In genomic region chr12:5554711-5555110, GRCh38 we compare ENCODE assay signal across 21 cellular contexts.
DNase-seq lines count a peak whose midpoint lies in the region; ATAC-seq and TF ChIP-seq lines count a peak whose summit lies in the region.
"Had no signal": no experiment of that assay in that cellular context is flagged by ENCODE, and none has a peak within 500 bp of the region (broad histone marks: within the 10 kb centered on the region; RNA-seq: fewer than 3 reads in every experiment).

No MANE protein-coding gene starts in this region.

- H3K36me3 Mint-ChIP-seq in osteocyte (ENCODE audit: unreplicated experiment) = no peaks in the 10 kb centered on the region
- H3K36me3 Mint-ChIP-seq: activated naive CD8-positive, alpha-beta T cell treated with anti-CD3 and anti-CD28 coated beads for 36 hours; natural killer cell had no signal

- no peaks in the 10 kb centered on the region for H3K36me3 ChIP-seq in upper lobe of left lung
- H3K36me3 ChIP-seq: gastroesophageal sphincter, MG63, vagina had no signal

- TF ChIP-seq POLR2A in upper lobe of left lung (IDR thresholded peaks at IDR 0.05) = no peak

- DNase-seq in AG20443 (ENCODE audit: low spot score) (peak; percentile 78), HT1080 (ENCODE audit: low read depth) (peak; percentile 48), dedifferentiated amniotic fluid mesenchymal stem cell (ENCODE audit: extremely low spot score) (peak; percentile 57), osteocyte (ENCODE audit: extremely low spot score, unreplicated experiment) (no peak), C1 segment of cervical spinal cord (lab: John Stamatoyannopoulos, UW) (no peak), SW 1271 (lab: John Stamatoyannopoulos, UW) (no peak), upper lobe of left lung (no peak), foreskin melanocyte (no peak)
- DNase-seq: activated CD4-positive, alpha-beta T cell treated with anti-CD3 and anti-CD28 coated beads, Interleukin-2, amount 10 ng/mL, durations not matched to agents 24 days and 14 days; activated naive CD8-positive, alpha-beta T cell treated with anti-CD3 and anti-CD28 coated beads for 36 hours; DMS79; MG63; natural killer cell; NCI-H774; OCI-M1; SHP77 treated with DMSO at 0.1 percent for 48 hours had no signal

- no peaks in the 10 kb centered on the region for H3K4me1 ChIP-seq in upper lobe of left lung
- H3K4me1 ChIP-seq: gastroesophageal sphincter, vagina had no signal

- no peak for TF ChIP-seq CTCF in osteocyte (IDR thresholded peaks at IDR 0.05)
- TF ChIP-seq CTCF in upper lobe of left lung (IDR thresholded peaks at IDR 0.05) = no peak

- TF ChIP-seq EP300 in upper lobe of left lung (IDR thresholded peaks at IDR 0.05) = no peak

- H3K4me3 Mint-ChIP-seq in osteocyte (ENCODE audit: unreplicated experiment) = no peak overlapping the region
- H3K4me3 Mint-ChIP-seq: activated CD4-positive, alpha-beta T cell treated with anti-CD3 and anti-CD28 coated beads, Interleukin-2, amount 10 ng/mL, durations not matched to agents 24 days and 14 days; activated naive CD8-positive, alpha-beta T cell treated with anti-CD3 and anti-CD28 coated beads for 36 hours; activated T-helper 17 cell treated with anti-CD3 and anti-CD28 coated beads, Interleukin-2, amount 50 U/mL, for 72 hours; memory B cell; natural killer cell had no signal

- no peaks in the 10 kb centered on the region for H3K27me3 ChIP-seq in upper lobe of left lung
- H3K27me3 ChIP-seq: gastroesophageal sphincter, MG63, vagina had no signal

- no peak overlapping the region for H3K4me3 ChIP-seq in upper lobe of left lung
- H3K4me3 ChIP-seq: gastroesophageal sphincter, MG63, vagina had no signal

- H3K27me3 Mint-ChIP-seq in osteocyte (ENCODE audit: unreplicated experiment) = peaks cover 3% of the 10 kb centered on the region

- H3K9me3 Mint-ChIP-seq in osteocyte (ENCODE audit: unreplicated experiment) = peaks cover 8% of the 10 kb centered on the region
- H3K9me3 Mint-ChIP-seq: activated CD4-positive, alpha-beta T cell treated with anti-CD3 and anti-CD28 coated beads, Interleukin-2, amount 10 ng/mL, durations not matched to agents 24 days and 14 days; activated naive CD8-positive, alpha-beta T cell treated with anti-CD3 and anti-CD28 coated beads for 36 hours; natural killer cell had no signal

- WGBS in upper lobe of left lung, 2 donors = 63 to 76% methylated on average over 4 of the region's 4 CpGs

- H3K27ac Mint-ChIP-seq in osteocyte (ENCODE audit: unreplicated experiment) = peak overlapping the region; percentile 43
- H3K27ac Mint-ChIP-seq: activated CD4-positive, alpha-beta T cell treated with anti-CD3 and anti-CD28 coated beads, Interleukin-2, amount 10 ng/mL, durations not matched to agents 24 days and 14 days; activated naive CD8-positive, alpha-beta T cell treated with anti-CD3 and anti-CD28 coated beads for 36 hours; activated T-helper 17 cell treated with anti-CD3 and anti-CD28 coated beads, Interleukin-2, amount 50 U/mL, for 72 hours; memory B cell; natural killer cell had no signal

- no peak for ATAC-seq in upper lobe of left lung (ENCODE audit: low FRiP score in 2 of 2)
- ATAC-seq: activated T-helper 17 cell treated with anti-CD3 and anti-CD28 coated beads, Interleukin-2, amount 50 U/mL, for 72 hours; gastroesophageal sphincter; natural killer cell; sciatic nerve had no signal

- H3K4me1 Mint-ChIP-seq in osteocyte (ENCODE audit: unreplicated experiment) = peaks cover 10% of the 10 kb centered on the region
- H3K4me1 Mint-ChIP-seq: activated CD4-positive, alpha-beta T cell treated with anti-CD3 and anti-CD28 coated beads, Interleukin-2, amount 10 ng/mL, durations not matched to agents 24 days and 14 days; activated naive CD8-positive, alpha-beta T cell treated with anti-CD3 and anti-CD28 coated beads for 36 hours; activated T-helper 17 cell treated with anti-CD3 and anti-CD28 coated beads, Interleukin-2, amount 50 U/mL, for 72 hours; memory B cell; natural killer cell had no signal

- H3K9me3 ChIP-seq in upper lobe of left lung = no peaks in the 10 kb centered on the region
- H3K9me3 ChIP-seq: MG63, vagina had no signal

- no peak overlapping the region for H3K27ac ChIP-seq in upper lobe of left lung
- H3K27ac ChIP-seq: gastroesophageal sphincter, vagina had no signal

Comparison
In these comparisons a context has a peak if more than half of its experiments do, and no peak if none do; other contexts are left out.
1. DNase-seq: peak in AG20443 (single experiment), HT1080 (single experiment) and dedifferentiated amniotic fluid mesenchymal stem cell (single experiment); none in osteocyte (single experiment), C1 segment of cervical spinal cord (0 of 14), SW 1271 (0 of 2), upper lobe of left lung (0 of 2) and foreskin melanocyte (single experiment).